In the genomic region with DNA sequence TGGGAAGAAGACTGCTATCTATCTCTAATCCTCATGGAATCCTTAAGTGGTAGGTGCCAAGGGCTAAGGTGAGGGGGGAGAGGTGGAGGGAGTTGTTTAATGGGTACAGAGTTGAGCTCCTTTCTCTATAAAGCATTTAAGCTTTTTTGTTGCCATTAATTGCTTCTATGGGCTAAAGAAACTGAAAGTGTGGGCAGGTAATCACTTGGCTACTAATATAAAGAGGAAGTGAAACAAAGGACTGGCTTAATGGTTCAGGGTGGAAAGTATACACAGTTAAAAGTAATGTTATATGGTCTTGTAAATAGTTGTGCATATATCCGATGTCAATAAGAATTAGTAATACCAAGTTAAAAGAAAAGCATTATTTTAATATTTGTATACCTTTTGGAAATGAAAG, we compare ENCODE assay signal across 12 cellular contexts.
DNase-seq lines count a peak whose midpoint lies in the region; ATAC-seq, FAIRE-seq and TF ChIP-seq lines count a peak whose summit lies in the region.
"Had no signal": no experiment of that assay in that cellular context is flagged by ENCODE, and none has a peak within 500 bp of the region (broad histone marks: within the 10 kb centered on the region; RNA-seq: fewer than 3 reads in every experiment).

No MANE protein-coding gene starts in this region.

- H3K4me3 ChIP-seq in small intestine (ENCODE audit: low read depth in 1 of 2, low read length in 2 of 2), result no peak overlapping the region
- H3K4me3 ChIP-seq in sigmoid colon, result no peak overlapping the region
- no peak overlapping the region for H3K4me3 ChIP-seq in right cardiac atrium (ENCODE audit: low read length)
- H3K4me3 ChIP-seq: K562 had no signal

- FAIRE-seq in small intestine (lab: Jason Lieb, UNC), result no peak
- FAIRE-seq: K562 had no signal

- H3K9me3 ChIP-seq in small intestine (ENCODE audit: control insufficient read depth, low read depth) (no peaks in the 10 kb centered on the region), sigmoid colon (no peaks in the 10 kb centered on the region), right cardiac atrium (ENCODE audit: control insufficient read depth, low read length) (no peaks in the 10 kb centered on the region)

- DNase-seq in small intestine, result peak; percentile 38
- no peak for DNase-seq in sigmoid colon
- no peak for DNase-seq in right cardiac atrium
- DNase-seq in midbrain (lab: John Stamatoyannopoulos, UW), result no peak
- DNase-seq: activated CD4-positive, CD25-positive, alpha-beta regulatory T cell; activated naive CD4-positive, alpha-beta T cell treated with anti-CD3 and anti-CD28 coated beads, Interleukin-2, amount 50 U/mL, for 16 hours; NK-92 treated with Interleukin-12 subunit alpha and Interleukin-12 subunit beta, amount 100 ng/mL, for 24 hours; nucleus accumbens had no signal

- H3K27ac ChIP-seq in small intestine (ENCODE audit: low read depth in 1 of 2, low read length in 1 of 2) (peak overlapping the region; percentile 32 to 58), sigmoid colon (no peak overlapping the region), right cardiac atrium (ENCODE audit: low read length) (no peak overlapping the region)

- H3K27me3 ChIP-seq in small intestine (ENCODE audit: control insufficient read depth in 2 of 2, insufficient read depth in 2 of 2, low read length in 2 of 2) (no peaks in the 10 kb centered on the region), sigmoid colon (no peaks in the 10 kb centered on the region), right cardiac atrium (ENCODE audit: control insufficient read depth, insufficient read depth) (no peaks in the 10 kb centered on the region)

- no peak for TF ChIP-seq CTCF in sigmoid colon (IDR thresholded peaks at IDR 0.05)

- peak; percentile 98 for ATAC-seq in GM19035 (IDR thresholded peaks at IDR 0.05; ENCODE audit: unreplicated experiment)
- peak; percentile 98 for ATAC-seq in HG02610 (IDR thresholded peaks at IDR 0.05; ENCODE audit: unreplicated experiment)
- peak; percentile 96 for ATAC-seq in HG03460 (IDR thresholded peaks at IDR 0.05; ENCODE audit: unreplicated experiment)
- ATAC-seq in right cardiac atrium, result no peak
- ATAC-seq: K562 had no signal

- intact Hi-C loops in sigmoid colon (cut with DNase I) (no loop called here), right cardiac atrium (cut with DNase I) (no loop called here)

- 21 to 54% (median 54%) methylated on average over 1 of the region's 1 CpG for WGBS in small intestine, 3 donors
- 61 to 72% methylated on average over 1 of the region's 1 CpG for WGBS in sigmoid colon, 2 donors
- 92% methylated on average over 1 of the region's 1 CpG for WGBS in right cardiac atrium

- H3K36me3 ChIP-seq in small intestine (ENCODE audit: control insufficient read depth in 2 of 2, insufficient read depth in 2 of 2, low read length in 2 of 2) (no peaks in the 10 kb centered on the region), sigmoid colon (no peaks in the 10 kb centered on the region)

- TF ChIP-seq EP300 in sigmoid colon (IDR thresholded peaks at IDR 0.05), result no peak

- H3K4me1 ChIP-seq in small intestine (ENCODE audit: control insufficient read depth in 2 of 2, insufficient read depth in 1 of 2, low read depth in 1 of 2, low read length in 1 of 2) (no peaks in the 10 kb centered on the region), sigmoid colon (peaks cover 0 to 3% (median 0%) of the 10 kb centered on the region in 4 donors), right cardiac atrium (ENCODE audit: control insufficient read depth, insufficient read depth, low read length) (peaks cover 2% of the 10 kb centered on the region)

- TF ChIP-seq POLR2A in sigmoid colon (IDR thresholded peaks at IDR 0.05), result no peak

Comparison
In these comparisons a context has a peak if more than half of its experiments do, and no peak if none do; other contexts are left out.
1. ATAC-seq: peak in GM19035 (single experiment), HG02610 (single experiment) and HG03460 (single experiment); none in right cardiac atrium (0 of 2).
2. H3K27ac ChIP-seq: peak in small intestine (2 of 2); none in sigmoid colon (0 of 4) and right cardiac atrium (single experiment).